Comparison of ENCODE assay signal across 10 cellular contexts in genomic region chr10:8133146-8133545, GRCh38.
DNase-seq lines count a peak whose midpoint lies in the region; ATAC-seq, FAIRE-seq and TF ChIP-seq lines count a peak whose summit lies in the region.
"Had no signal": no experiment of that assay in that cellular context is flagged by ENCODE, and none has a peak within 500 bp of the region (broad histone marks: within the 10 kb centered on the region; RNA-seq: fewer than 3 reads in every experiment).

No MANE protein-coding gene starts in this region.

- no peak for TF ChIP-seq CTCF in CD8-positive, alpha-beta T cell (IDR thresholded peaks at IDR 0.05)
- TF ChIP-seq CTCF in kidney (IDR thresholded peaks at IDR 0.05; ENCODE audit: borderline replicate concordance, extremely low read depth, insufficient read depth) (no peak), PC-9 (conservative IDR thresholded peaks at IDR 0.05) (no peak)

- intact Hi-C loops in CD8-positive, alpha-beta T cell (cut with DNase I, micrococcal nuclease): no loop called here
- intact Hi-C loops in activated CD4-positive, alpha-beta memory T cell treated with anti-CD3 and anti-CD28 coated beads for 36 hours (cut with micrococcal nuclease): loop anchor here (1.0 to 10.0 kb wide), 4 partner anchors 112 to 958 kb away; no protein-coding TSS in a partner anchor
- intact Hi-C loops in kidney (cut with DNase I) (no loop called here), PC-9 (cut with micrococcal nuclease; ENCODE audit: unreplicated experiment) (loop anchor here (10.0 kb wide), 1 partner anchor 68 kb away; no protein-coding TSS in a partner anchor)

- H3K27ac ChIP-seq in CD8-positive, alpha-beta T cell (ENCODE audit: low read depth, low read length): no peak overlapping the region
- no peak overlapping the region for H3K27ac ChIP-seq in kidney (ENCODE audit: low read depth in 2 of 2, low read length in 2 of 2)
- no peak overlapping the region for H3K27ac ChIP-seq in PC-9
- H3K27ac ChIP-seq: cardiac muscle cell, thyroid gland had no signal

- no peak for ATAC-seq in CD8-positive, alpha-beta T cell
- ATAC-seq in GM19328 (IDR thresholded peaks at IDR 0.05; ENCODE audit: unreplicated experiment) (peak; percentile 43), HG03103 (IDR thresholded peaks at IDR 0.05; ENCODE audit: low read depth, unreplicated experiment) (peak; percentile 67)

- H3K4me1 ChIP-seq in CD8-positive, alpha-beta T cell (ENCODE audit: insufficient read depth, low read length): peaks cover 11% of the 10 kb centered on the region
- H3K4me1 ChIP-seq in kidney (ENCODE audit: control insufficient read depth in 1 of 2, insufficient read depth in 1 of 2, low read depth in 1 of 2, low read length in 2 of 2): no peaks in the 10 kb centered on the region
- peaks cover 14% of the 10 kb centered on the region for H3K4me1 ChIP-seq in PC-9 (replicated peaks; ENCODE audit: insufficient read depth)
- H3K4me1 ChIP-seq: thyroid gland had no signal

- no peaks in the 10 kb centered on the region for H3K27me3 ChIP-seq in CD8-positive, alpha-beta T cell (ENCODE audit: insufficient read depth, low read length)
- H3K27me3 ChIP-seq in PC-9 (ENCODE audit: insufficient read depth, low read depth): no peaks in the 10 kb centered on the region
- H3K27me3 ChIP-seq: thyroid gland had no signal

- peaks cover 23% of the 10 kb centered on the region for H3K4me1 Mint-ChIP-seq in CD8-positive, alpha-beta T cell (ENCODE audit: low read depth)
- H3K4me1 Mint-ChIP-seq in activated CD4-positive, alpha-beta memory T cell treated with anti-CD3 and anti-CD28 coated beads for 36 hours (ENCODE audit: low read depth): peaks cover 61% of the 10 kb centered on the region

- no peaks in the 10 kb centered on the region for H3K9me3 ChIP-seq in CD8-positive, alpha-beta T cell (ENCODE audit: low read length)
- H3K9me3 ChIP-seq in kidney (ENCODE audit: control insufficient read depth in 1 of 2, low read length in 2 of 2) (no peaks in the 10 kb centered on the region), PC-9 (ENCODE audit: insufficient read depth, low read depth) (no peaks in the 10 kb centered on the region)
- H3K9me3 ChIP-seq: thyroid gland had no signal

- peaks cover 14% of the 10 kb centered on the region for H3K27me3 Mint-ChIP-seq in CD8-positive, alpha-beta T cell (ENCODE audit: low read depth)
- peaks cover 9% of the 10 kb centered on the region for H3K27me3 Mint-ChIP-seq in activated CD4-positive, alpha-beta memory T cell treated with anti-CD3 and anti-CD28 coated beads for 36 hours

- CTCF ChIA-PET in CD8-positive, alpha-beta T cell (lab: Charles Lee): interaction anchor here (0.9 to 1.0 kb wide), 2 partner anchors 51 to 190 kb away, joined by 3 read pairs; no protein-coding TSS in a partner anchor
- CTCF ChIA-PET in activated CD4-positive, alpha-beta memory T cell treated with anti-CD3 and anti-CD28 coated beads for 36 hours (lab: Charles Lee): interaction anchor here (0.9 to 1.6 kb wide), 3 partner anchors 66 to 183 kb away, joined by 3 to 10 read pairs (median 6); no protein-coding TSS in a partner anchor
- CTCF ChIA-PET in PC-9 (lab: Charles Lee): no interaction called here

- H3K36me3 Mint-ChIP-seq in CD8-positive, alpha-beta T cell: no peaks in the 10 kb centered on the region
- peaks cover 3% of the 10 kb centered on the region for H3K36me3 Mint-ChIP-seq in activated CD4-positive, alpha-beta memory T cell treated with anti-CD3 and anti-CD28 coated beads for 36 hours

- no peaks in the 10 kb centered on the region for H3K9me2 ChIP-seq in PC-9 (ENCODE audit: insufficient read depth)

- H2AFZ ChIP-seq in PC-9: no peak overlapping the region

- no TSS peak for BruUV-seq in PC-9 (replicated peaks; lab: Mats Ljungman, UMichigan)

- no peaks in the 10 kb centered on the region for H4K20me1 ChIP-seq in PC-9 (ENCODE audit: insufficient read depth)

- H3K36me3 ChIP-seq in CD8-positive, alpha-beta T cell (ENCODE audit: insufficient read depth, low read length): no peaks in the 10 kb centered on the region
- no peaks in the 10 kb centered on the region for H3K36me3 ChIP-seq in kidney (ENCODE audit: control insufficient read depth in 1 of 2, insufficient read depth in 2 of 2, low read length in 2 of 2)
- H3K36me3 ChIP-seq in PC-9 (ENCODE audit: low read depth): no peaks in the 10 kb centered on the region
- H3K36me3 ChIP-seq: cardiac muscle cell, thyroid gland had no signal

- peaks cover 15% of the 10 kb centered on the region; the same call in 1 of the 2 replicates for H3F3A ChIP-seq in PC-9 (ENCODE audit: insufficient read depth, low read depth)

- H3K4me3 ChIP-seq in CD8-positive, alpha-beta T cell (ENCODE audit: low read depth, low read length): no peak overlapping the region
- H3K4me3 ChIP-seq in kidney (ENCODE audit: low read length in 2 of 2) (no peak overlapping the region), PC-9 (no peak overlapping the region)
- H3K4me3 ChIP-seq: cardiac muscle cell, thyroid gland had no signal

- H3K27ac Mint-ChIP-seq in CD8-positive, alpha-beta T cell: no peak overlapping the region
- peak overlapping the region; percentile 61 for H3K27ac Mint-ChIP-seq in activated CD4-positive, alpha-beta memory T cell treated with anti-CD3 and anti-CD28 coated beads for 36 hours

- H3K79me2 ChIP-seq in PC-9 (ENCODE audit: low read depth): no peaks in the 10 kb centered on the region

- H3K9me3 Mint-ChIP-seq in CD8-positive, alpha-beta T cell: no peaks in the 10 kb centered on the region
- no peaks in the 10 kb centered on the region for H3K9me3 Mint-ChIP-seq in activated CD4-positive, alpha-beta memory T cell treated with anti-CD3 and anti-CD28 coated beads for 36 hours

- no peak for DNase-seq in CD8-positive, alpha-beta T cell
- DNase-seq in activated CD4-positive, alpha-beta memory T cell treated with anti-CD3 and anti-CD28 coated beads for 36 hours: peak; percentile 81
- DNase-seq in NCI-H774 (lab: John Stamatoyannopoulos, UW): no peak
- no peak for DNase-seq in effector CD8-positive, alpha-beta T cell (lab: John Stamatoyannopoulos, UW)
- DNase-seq in kidney: no peak
- DNase-seq in PC-9: no peak
- DNase-seq: thyroid gland had no signal

- POLR2A ChIA-PET in CD8-positive, alpha-beta T cell (lab: Charles Lee): interaction anchor here (0.6 to 0.7 kb wide), 2 partner anchors 233 to 347 kb away, joined by 3 read pairs; no protein-coding TSS in a partner anchor
- POLR2A ChIA-PET in activated CD4-positive, alpha-beta memory T cell treated with anti-CD3 and anti-CD28 coated beads for 36 hours (lab: Charles Lee): interaction anchor here (0.7 to 2.1 kb wide), 9 partner anchors 67 to 943 kb away, joined by 3 to 11 read pairs (median 3); no protein-coding TSS in a partner anchor
- POLR2A ChIA-PET in PC-9 (lab: Charles Lee; ENCODE audit: unreplicated experiment): no interaction called here

- no peak overlapping the region for H3K9ac ChIP-seq in kidney (ENCODE audit: low read length in 2 of 2)

- H3K4me2 ChIP-seq in PC-9: no peak overlapping the region

- H3K4me3 Mint-ChIP-seq in CD8-positive, alpha-beta T cell: peak overlapping the region; percentile 42
- peak overlapping the region; percentile 54 for H3K4me3 Mint-ChIP-seq in activated CD4-positive, alpha-beta memory T cell treated with anti-CD3 and anti-CD28 coated beads for 36 hours

- FAIRE-seq in kidney (lab: Jason Lieb, UNC): no peak

Comparison
In these comparisons a context has a peak if more than half of its experiments do, and no peak if none do; other contexts are left out.
1. intact Hi-C loops: an anchor here in activated CD4-positive, alpha-beta memory T cell treated with anti-CD3 and anti-CD28 coated beads for 36 hours (1.0 to 10.0 kb wide) and PC-9 (10.0 kb wide); none called in CD8-positive, alpha-beta T cell and kidney.